In the genomic region with DNA sequence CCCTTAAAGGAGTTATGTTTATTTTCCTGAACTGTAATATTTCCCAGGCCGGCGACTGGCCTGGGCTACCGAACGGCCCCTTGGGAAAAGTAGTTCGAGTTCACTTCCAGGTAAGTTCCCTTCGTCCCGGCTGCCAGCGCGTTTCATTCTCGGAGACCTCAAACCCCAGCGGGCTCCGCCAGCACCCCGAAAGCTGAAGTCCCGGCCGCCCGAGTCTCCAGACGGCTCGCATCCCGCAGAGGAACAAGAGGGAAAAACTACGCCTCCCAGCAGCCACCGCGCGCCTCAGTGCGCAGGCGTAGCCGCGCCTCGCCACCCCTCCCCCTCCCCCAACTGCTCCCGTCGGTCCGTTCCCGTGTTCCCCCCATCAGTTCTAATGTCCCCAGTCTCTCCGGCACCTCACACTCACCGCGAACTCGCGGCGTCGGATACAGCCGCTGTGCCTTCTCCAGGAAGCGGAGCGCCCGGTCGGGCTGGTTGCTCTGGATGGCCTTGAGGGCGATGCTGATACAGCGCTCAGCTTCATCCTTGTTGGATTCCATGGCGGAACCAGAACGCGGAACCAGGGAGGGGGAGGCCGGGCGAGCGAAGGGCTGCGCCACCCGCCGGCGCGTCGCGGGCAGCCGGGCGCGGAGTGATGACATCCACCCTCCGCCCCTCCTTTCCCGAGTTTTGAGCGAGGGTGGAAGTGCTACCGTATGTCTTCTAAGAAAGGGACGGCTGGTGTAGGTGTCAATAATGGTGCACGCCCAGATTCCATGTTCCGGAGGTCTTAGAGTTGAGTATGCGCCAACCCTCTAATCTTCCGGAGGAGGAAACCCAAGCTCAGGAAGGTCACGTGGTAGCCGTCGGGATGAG, we compare ENCODE assay signal across 1 cellular context.
TF ChIP-seq lines count a peak whose summit lies in the region.

A gene (minus strand): TSS at position 564 of the 858 bp plus-strand sequence. CDS start 22 bp downstream, at position 542.

TF ChIP-seq in HEK293, 187 proteins besides CTCF, POLR2A, EP300 and RAD21 (continued from another document and continues in another):
- TF ChIP-seq, protein P1, sequence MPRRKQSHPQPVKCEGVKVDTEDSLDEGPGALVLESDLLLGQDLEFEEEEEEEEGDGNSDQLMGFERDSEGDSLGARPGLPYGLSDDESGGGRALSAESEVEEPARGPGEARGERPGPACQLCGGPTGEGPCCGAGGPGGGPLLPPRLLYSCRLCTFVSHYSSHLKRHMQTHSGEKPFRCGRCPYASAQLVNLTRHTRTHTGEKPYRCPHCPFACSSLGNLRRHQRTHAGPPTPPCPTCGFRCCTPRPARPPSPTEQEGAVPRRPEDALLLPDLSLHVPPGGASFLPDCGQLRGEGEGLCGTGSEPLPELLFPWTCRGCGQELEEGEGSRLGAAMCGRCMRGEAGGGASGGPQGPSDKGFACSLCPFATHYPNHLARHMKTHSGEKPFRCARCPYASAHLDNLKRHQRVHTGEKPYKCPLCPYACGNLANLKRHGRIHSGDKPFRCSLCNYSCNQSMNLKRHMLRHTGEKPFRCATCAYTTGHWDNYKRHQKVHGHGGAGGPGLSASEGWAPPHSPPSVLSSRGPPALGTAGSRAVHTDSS (tag by site-specific recombination; IDR thresholded peaks at IDR 0.05): 0 out of 2 replicates have a peak, but pooled peaks have one; percentile 16
- TF ChIP-seq KLF16 (tag by site-specific recombination; IDR thresholded peaks at IDR 0.05) (peak; percentile 98), ZNF664 (tag by site-specific recombination; IDR thresholded peaks at IDR 0.05) (no peak), ZNF169 (tag by site-specific recombination; IDR thresholded peaks at IDR 0.05) (no peak), ZNF558 (tag by site-specific recombination; IDR thresholded peaks at IDR 0.05) (peak; percentile 64; the same call in 1 of the 2 replicates), PRDM1 (tag by site-specific recombination; IDR thresholded peaks at IDR 0.05) (0 out of 2 replicates have a peak, but pooled peaks have one; percentile 43), MYNN (tag by site-specific recombination; IDR thresholded peaks at IDR 0.05; ENCODE audit: borderline replicate concordance) (no peak), ZNF354C (tag by site-specific recombination; IDR thresholded peaks at IDR 0.05; ENCODE audit: borderline replicate concordance, low read depth) (no peak), SP7 (tag by site-specific recombination; IDR thresholded peaks at IDR 0.05) (peak; percentile 94), ZNF121 (tag by site-specific recombination; IDR thresholded peaks at IDR 0.05) (peak; percentile 78; the same call in 1 of the 2 replicates), ZNF24 (tag by site-specific recombination; IDR thresholded peaks at IDR 0.05) (peak; percentile 96), ZNF184 (tag by site-specific recombination; IDR thresholded peaks at IDR 0.05) (peak; percentile 60; the same call in 1 of the 2 replicates), ZBTB17 (tag by site-specific recombination; IDR thresholded peaks at IDR 0.05) (peak; percentile 98), ZNF548 (tag by site-specific recombination; IDR thresholded peaks at IDR 0.05) (no peak), REPIN1 (tag by site-specific recombination; IDR thresholded peaks at IDR 0.05; ENCODE audit: low read depth) (peak; percentile 97), KLF1 (tag by site-specific recombination; IDR thresholded peaks at IDR 0.05) (peak; percentile 87; the same call in 1 of the 2 replicates), ZNF510 (tag by site-specific recombination; IDR thresholded peaks at IDR 0.05; ENCODE audit: insufficient replicate concordance) (no peak), ZNF48 (tag by site-specific recombination; IDR thresholded peaks at IDR 0.05) (no peak), EGR2 (tag by site-specific recombination; IDR thresholded peaks at IDR 0.05; ENCODE audit: low read depth) (peak; percentile 84), ZNF223 (tag by site-specific recombination; IDR thresholded peaks at IDR 0.05) (no peak)
- TF ChIP-seq, protein P2, sequence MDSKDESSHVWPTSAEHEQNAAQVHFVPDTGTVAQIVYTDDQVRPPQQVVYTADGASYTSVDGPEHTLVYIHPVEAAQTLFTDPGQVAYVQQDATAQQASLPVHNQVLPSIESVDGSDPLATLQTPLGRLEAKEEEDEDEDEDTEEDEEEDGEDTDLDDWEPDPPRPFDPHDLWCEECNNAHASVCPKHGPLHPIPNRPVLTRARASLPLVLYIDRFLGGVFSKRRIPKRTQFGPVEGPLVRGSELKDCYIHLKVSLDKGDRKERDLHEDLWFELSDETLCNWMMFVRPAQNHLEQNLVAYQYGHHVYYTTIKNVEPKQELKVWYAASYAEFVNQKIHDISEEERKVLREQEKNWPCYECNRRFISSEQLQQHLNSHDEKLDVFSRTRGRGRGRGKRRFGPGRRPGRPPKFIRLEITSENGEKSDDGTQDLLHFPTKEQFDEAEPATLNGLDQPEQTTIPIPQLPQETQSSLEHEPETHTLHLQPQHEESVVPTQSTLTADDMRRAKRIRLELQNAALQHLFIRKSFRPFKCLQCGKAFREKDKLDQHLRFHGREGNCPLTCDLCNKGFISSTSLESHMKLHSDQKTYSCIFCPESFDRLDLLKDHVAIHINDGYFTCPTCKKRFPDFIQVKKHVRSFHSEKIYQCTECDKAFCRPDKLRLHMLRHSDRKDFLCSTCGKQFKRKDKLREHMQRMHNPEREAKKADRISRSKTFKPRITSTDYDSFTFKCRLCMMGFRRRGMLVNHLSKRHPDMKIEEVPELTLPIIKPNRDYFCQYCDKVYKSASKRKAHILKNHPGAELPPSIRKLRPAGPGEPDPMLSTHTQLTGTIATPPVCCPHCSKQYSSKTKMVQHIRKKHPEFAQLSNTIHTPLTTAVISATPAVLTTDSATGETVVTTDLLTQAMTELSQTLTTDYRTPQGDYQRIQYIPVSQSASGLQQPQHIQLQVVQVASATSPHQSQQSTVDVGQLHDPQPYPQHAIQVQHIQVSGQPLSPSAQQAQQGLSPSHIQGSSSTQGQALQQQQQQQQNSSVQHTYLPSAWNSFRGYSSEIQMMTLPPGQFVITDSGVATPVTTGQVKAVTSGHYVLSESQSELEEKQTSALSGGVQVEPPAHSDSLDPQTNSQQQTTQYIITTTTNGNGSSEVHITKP (tag by site-specific recombination; IDR thresholded peaks at IDR 0.05): peak; percentile 98
- TF ChIP-seq, protein P3, sequence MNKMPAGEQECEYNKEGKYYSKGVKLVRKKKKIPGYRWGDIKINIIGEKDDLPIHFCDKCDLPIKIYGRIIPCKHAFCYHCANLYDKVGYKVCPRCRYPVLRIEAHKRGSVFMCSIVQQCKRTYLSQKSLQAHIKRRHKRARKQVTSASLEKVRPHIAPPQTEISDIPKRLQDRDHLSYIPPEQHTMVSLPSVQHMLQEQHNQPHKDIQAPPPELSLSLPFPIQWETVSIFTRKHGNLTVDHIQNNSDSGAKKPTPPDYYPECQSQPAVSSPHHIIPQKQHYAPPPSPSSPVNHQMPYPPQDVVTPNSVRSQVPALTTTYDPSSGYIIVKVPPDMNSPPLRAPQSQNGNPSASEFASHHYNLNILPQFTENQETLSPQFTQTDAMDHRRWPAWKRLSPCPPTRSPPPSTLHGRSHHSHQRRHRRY (tag by site-specific recombination; IDR thresholded peaks at IDR 0.05): no peak; the same call in 1 of the 2 replicates
- TF ChIP-seq, protein P4, sequence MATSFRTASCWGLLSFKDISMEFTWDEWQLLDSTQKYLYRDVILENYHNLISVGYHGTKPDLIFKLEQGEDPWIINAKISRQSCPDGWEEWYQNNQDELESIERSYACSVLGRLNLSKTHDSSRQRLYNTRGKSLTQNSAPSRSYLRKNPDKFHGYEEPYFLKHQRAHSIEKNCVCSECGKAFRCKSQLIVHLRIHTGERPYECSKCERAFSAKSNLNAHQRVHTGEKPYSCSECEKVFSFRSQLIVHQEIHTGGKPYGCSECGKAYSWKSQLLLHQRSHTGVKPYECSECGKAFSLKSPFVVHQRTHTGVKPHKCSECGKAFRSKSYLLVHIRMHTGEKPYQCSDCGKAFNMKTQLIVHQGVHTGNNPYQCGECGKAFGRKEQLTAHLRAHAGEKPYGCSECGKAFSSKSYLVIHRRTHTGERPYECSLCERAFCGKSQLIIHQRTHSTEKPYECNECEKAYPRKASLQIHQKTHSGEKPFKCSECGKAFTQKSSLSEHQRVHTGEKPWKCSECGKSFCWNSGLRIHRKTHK (tag by site-specific recombination; IDR thresholded peaks at IDR 0.05): no peak
- TF ChIP-seq, protein P5, sequence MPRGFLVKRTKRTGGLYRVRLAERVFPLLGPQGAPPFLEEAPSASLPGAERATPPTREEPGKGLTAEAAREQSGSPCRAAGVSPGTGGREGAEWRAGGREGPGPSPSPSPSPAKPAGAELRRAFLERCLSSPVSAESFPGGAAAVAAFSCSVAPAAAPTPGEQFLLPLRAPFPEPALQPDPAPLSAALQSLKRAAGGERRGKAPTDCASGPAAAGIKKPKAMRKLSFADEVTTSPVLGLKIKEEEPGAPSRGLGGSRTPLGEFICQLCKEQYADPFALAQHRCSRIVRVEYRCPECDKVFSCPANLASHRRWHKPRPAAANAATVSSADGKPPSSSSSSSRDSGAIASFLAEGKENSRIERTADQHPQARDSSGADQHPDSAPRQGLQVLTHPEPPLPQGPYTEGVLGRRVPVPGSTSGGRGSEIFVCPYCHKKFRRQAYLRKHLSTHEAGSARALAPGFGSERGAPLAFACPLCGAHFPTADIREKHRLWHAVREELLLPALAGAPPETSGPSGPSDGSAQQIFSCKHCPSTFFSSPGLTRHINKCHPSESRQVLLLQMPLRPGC (tag by site-specific recombination; IDR thresholded peaks at IDR 0.05): peak; percentile 89
- TF ChIP-seq, protein P6, sequence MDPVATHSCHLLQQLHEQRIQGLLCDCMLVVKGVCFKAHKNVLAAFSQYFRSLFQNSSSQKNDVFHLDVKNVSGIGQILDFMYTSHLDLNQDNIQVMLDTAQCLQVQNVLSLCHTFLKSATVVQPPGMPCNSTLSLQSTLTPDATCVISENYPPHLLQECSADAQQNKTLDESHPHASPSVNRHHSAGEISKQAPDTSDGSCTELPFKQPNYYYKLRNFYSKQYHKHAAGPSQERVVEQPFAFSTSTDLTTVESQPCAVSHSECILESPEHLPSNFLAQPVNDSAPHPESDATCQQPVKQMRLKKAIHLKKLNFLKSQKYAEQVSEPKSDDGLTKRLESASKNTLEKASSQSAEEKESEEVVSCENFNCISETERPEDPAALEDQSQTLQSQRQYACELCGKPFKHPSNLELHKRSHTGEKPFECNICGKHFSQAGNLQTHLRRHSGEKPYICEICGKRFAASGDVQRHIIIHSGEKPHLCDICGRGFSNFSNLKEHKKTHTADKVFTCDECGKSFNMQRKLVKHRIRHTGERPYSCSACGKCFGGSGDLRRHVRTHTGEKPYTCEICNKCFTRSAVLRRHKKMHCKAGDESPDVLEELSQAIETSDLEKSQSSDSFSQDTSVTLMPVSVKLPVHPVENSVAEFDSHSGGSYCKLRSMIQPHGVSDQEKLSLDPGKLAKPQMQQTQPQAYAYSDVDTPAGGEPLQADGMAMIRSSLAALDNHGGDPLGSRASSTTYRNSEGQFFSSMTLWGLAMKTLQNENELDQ (tag by site-specific recombination; IDR thresholded peaks at IDR 0.05; ENCODE audit: low read depth): no peak
- TF ChIP-seq, protein P7, sequence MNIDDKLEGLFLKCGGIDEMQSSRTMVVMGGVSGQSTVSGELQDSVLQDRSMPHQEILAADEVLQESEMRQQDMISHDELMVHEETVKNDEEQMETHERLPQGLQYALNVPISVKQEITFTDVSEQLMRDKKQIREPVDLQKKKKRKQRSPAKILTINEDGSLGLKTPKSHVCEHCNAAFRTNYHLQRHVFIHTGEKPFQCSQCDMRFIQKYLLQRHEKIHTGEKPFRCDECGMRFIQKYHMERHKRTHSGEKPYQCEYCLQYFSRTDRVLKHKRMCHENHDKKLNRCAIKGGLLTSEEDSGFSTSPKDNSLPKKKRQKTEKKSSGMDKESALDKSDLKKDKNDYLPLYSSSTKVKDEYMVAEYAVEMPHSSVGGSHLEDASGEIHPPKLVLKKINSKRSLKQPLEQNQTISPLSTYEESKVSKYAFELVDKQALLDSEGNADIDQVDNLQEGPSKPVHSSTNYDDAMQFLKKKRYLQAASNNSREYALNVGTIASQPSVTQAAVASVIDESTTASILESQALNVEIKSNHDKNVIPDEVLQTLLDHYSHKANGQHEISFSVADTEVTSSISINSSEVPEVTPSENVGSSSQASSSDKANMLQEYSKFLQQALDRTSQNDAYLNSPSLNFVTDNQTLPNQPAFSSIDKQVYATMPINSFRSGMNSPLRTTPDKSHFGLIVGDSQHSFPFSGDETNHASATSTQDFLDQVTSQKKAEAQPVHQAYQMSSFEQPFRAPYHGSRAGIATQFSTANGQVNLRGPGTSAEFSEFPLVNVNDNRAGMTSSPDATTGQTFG (tag by site-specific recombination; IDR thresholded peaks at IDR 0.05; ENCODE audit: borderline replicate concordance): no peak
- TF ChIP-seq, protein P8, sequence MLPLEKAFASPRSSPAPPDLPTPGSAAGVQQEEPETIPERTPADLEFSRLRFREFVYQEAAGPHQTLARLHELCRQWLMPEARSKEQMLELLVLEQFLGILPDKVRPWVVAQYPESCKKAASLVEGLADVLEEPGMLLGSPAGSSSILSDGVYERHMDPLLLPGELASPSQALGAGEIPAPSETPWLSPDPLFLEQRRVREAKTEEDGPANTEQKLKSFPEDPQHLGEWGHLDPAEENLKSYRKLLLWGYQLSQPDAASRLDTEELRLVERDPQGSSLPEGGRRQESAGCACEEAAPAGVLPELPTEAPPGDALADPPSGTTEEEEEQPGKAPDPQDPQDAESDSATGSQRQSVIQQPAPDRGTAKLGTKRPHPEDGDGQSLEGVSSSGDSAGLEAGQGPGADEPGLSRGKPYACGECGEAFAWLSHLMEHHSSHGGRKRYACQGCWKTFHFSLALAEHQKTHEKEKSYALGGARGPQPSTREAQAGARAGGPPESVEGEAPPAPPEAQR (tag by site-specific recombination; IDR thresholded peaks at IDR 0.05): peak; percentile 74; the same call in 1 of the 2 replicates
- TF ChIP-seq, protein P9, sequence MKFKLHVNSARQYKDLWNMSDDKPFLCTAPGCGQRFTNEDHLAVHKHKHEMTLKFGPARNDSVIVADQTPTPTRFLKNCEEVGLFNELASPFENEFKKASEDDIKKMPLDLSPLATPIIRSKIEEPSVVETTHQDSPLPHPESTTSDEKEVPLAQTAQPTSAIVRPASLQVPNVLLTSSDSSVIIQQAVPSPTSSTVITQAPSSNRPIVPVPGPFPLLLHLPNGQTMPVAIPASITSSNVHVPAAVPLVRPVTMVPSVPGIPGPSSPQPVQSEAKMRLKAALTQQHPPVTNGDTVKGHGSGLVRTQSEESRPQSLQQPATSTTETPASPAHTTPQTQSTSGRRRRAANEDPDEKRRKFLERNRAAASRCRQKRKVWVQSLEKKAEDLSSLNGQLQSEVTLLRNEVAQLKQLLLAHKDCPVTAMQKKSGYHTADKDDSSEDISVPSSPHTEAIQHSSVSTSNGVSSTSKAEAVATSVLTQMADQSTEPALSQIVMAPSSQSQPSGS (tag by site-specific recombination; IDR thresholded peaks at IDR 0.05; ENCODE audit: low read depth): no peak; the same call in 1 of the 2 replicates
